ENCODE assay signal across 25 cellular contexts in the genomic region with DNA sequence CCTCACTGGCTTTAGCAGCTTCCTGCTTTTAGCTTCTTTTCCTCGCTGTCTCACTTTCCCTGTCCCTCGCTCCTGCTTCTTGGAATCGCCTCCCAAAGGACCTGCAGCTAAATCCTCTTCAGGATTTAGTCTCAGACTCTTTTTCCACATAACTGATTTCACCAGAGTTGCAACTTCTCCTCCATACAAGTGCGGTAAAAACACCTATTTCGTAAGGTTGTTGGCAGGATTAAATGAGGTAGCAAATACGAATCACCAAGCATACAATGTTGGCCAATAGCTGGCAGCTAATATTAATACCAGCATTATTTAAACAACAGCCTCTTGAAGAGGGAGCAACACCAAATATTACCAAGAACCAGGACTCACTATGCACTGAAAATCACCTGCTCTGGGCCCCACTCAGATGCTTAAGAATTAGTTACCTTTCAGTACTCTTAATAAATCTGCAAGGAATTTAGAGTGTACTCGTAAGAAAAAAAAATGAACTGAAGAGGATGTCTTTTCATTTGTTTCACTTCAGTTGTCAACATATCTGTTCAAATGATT.
DNase-seq lines count a peak whose midpoint lies in the region; ATAC-seq, FAIRE-seq and TF ChIP-seq lines count a peak whose summit lies in the region.
"Had no signal": no experiment of that assay in that cellular context is flagged by ENCODE, and none has a peak within 500 bp of the region (broad histone marks: within the 10 kb centered on the region; RNA-seq: fewer than 3 reads in every experiment).

No MANE protein-coding gene starts in this region.

- no peak for TF ChIP-seq CTCF in HepG2 (CRISPR knock-in tag; IDR thresholded peaks at IDR 0.05)
- TF ChIP-seq CTCF in right lobe of liver (IDR thresholded peaks at IDR 0.05), result no peak

- H3K27me3 ChIP-seq in HepG2 (ENCODE audit: control insufficient read depth in 1 of 2, insufficient read depth in 2 of 2, low read length in 2 of 2) (no peaks in the 10 kb centered on the region), right lobe of liver (no peaks in the 10 kb centered on the region), mesenchymal stem cell (ENCODE audit: control insufficient read depth in 1 of 2, insufficient read depth in 1 of 2, low read length in 2 of 2) (no peaks in the 10 kb centered on the region)
- H3K27me3 ChIP-seq: BE2C, gastroesophageal sphincter, SJCRH30 had no signal

- H3K4me1 ChIP-seq in HepG2 (ENCODE audit: insufficient read depth, low read length) (peaks cover 12% of the 10 kb centered on the region), right lobe of liver (peaks cover 0 to 9% (median 0%) of the 10 kb centered on the region in 4 donors), mesenchymal stem cell (ENCODE audit: control insufficient read depth, insufficient read depth, low read depth, low read length) (peaks cover 5% of the 10 kb centered on the region)
- H3K4me1 ChIP-seq: BE2C, SJCRH30 had no signal

- no peak overlapping the region for H2BK12ac ChIP-seq in mesenchymal stem cell (ENCODE audit: low read length in 2 of 2)

- no peaks in the 10 kb centered on the region for H3K36me3 ChIP-seq in HepG2 (replicated peaks in 1 of 2; ENCODE audit: control insufficient read depth in 1 of 2, insufficient read depth in 2 of 2, low read length in 2 of 2)
- H3K36me3 ChIP-seq in right lobe of liver, result no peaks in the 10 kb centered on the region
- H3K36me3 ChIP-seq in mesenchymal stem cell (ENCODE audit: control insufficient read depth in 1 of 2, insufficient read depth in 2 of 2, low read depth in 1 of 2, low read length in 2 of 2), result peaks cover 0 to 9% of the 10 kb centered on the region in 2 experiments
- H3K36me3 ChIP-seq: BE2C, gastroesophageal sphincter, SJCRH30 had no signal

- H2BK5ac ChIP-seq in mesenchymal stem cell (ENCODE audit: low read depth, low read length, poor library complexity, severe bottlenecking), result no peak overlapping the region

- no peaks in the 10 kb centered on the region for H4K20me1 ChIP-seq in HepG2 (ENCODE audit: insufficient read depth, low read length)

- no peak overlapping the region for H3K14ac ChIP-seq in mesenchymal stem cell (ENCODE audit: low read length in 2 of 2)

- no peak overlapping the region for H4K8ac ChIP-seq in mesenchymal stem cell (ENCODE audit: low read length)

- TF ChIP-seq EP300 in HepG2 (IDR thresholded peaks at IDR 0.05; ENCODE audit: low read depth in 2 of 2, low read length in 2 of 2) (no peak), HepG2 (CRISPR knock-in tag; IDR thresholded peaks at IDR 0.05; ENCODE audit: borderline replicate concordance) (no peak)

- H3K4ac ChIP-seq in mesenchymal stem cell (ENCODE audit: low read depth in 1 of 2, low read length in 2 of 2), result no peak overlapping the region

- H2BK120ac ChIP-seq in mesenchymal stem cell (ENCODE audit: low read depth, low read length), result no peak overlapping the region

- H3K18ac ChIP-seq in mesenchymal stem cell (ENCODE audit: low read depth in 1 of 2, low read length in 2 of 2), result no peak overlapping the region

- no peak overlapping the region for H3K27ac ChIP-seq in HepG2 (ENCODE audit: extremely low read length, insufficient read depth, low read length)
- no peak overlapping the region for H3K27ac ChIP-seq in right lobe of liver
- no peak overlapping the region for H3K27ac ChIP-seq in mesenchymal stem cell (ENCODE audit: low read length, poor library complexity, severe bottlenecking)
- H3K27ac ChIP-seq: epithelial cell of prostate, gastroesophageal sphincter, SJCRH30 had no signal

- POLR2A ChIA-PET in HepG2 (lab: Yijun Ruan, JAX), result no interaction called here

- H3K23ac ChIP-seq in mesenchymal stem cell (ENCODE audit: low read length in 2 of 2), result no peak overlapping the region

- no TSS peak for BruUV-seq in HepG2 (replicated peaks; lab: Mats Ljungman, UMichigan)

- CTCF ChIA-PET in HepG2 (lab: Yijun Ruan, JAX; ENCODE audit: low intra/inter-chr PET ratio, low total read pairs), result no interaction called here

- no peak overlapping the region for H3K4me2 ChIP-seq in HepG2 (ENCODE audit: low read depth, low read length)
- no peak overlapping the region for H3K4me2 ChIP-seq in mesenchymal stem cell (ENCODE audit: low read length, poor library complexity, severe bottlenecking)

- FAIRE-seq in HepG2 (lab: Jason Lieb, UNC), result no peak
- FAIRE-seq: islet of Langerhans had no signal

- no peaks in the 10 kb centered on the region for H3K79me2 ChIP-seq in HepG2 (ENCODE audit: insufficient read depth, low read length)

- H3K9ac ChIP-seq in HepG2 (ENCODE audit: insufficient read depth, low read depth, low read length), result no peak overlapping the region
- H3K9ac ChIP-seq in mesenchymal stem cell (ENCODE audit: low read length), result no peak overlapping the region

- no peak overlapping the region for H2AFZ ChIP-seq in HepG2 (ENCODE audit: low read length)
- no peak overlapping the region for H2AFZ ChIP-seq in mesenchymal stem cell (ENCODE audit: low read depth, low read length)

- H3K79me1 ChIP-seq in mesenchymal stem cell (replicated peaks; ENCODE audit: low read length, poor library complexity, severe bottlenecking), result peaks cover 27% of the 10 kb centered on the region

- ATAC-seq in HepG2, result no peak
- no peak for ATAC-seq in right lobe of liver
- no peak for ATAC-seq in HG03565 (IDR thresholded peaks at IDR 0.05; ENCODE audit: unreplicated experiment)
- ATAC-seq: gastroesophageal sphincter, Panc1, sciatic nerve had no signal

- H3K9me3 ChIP-seq in HepG2 (ENCODE audit: low read length) (no peaks in the 10 kb centered on the region), right lobe of liver (no peaks in the 10 kb centered on the region), mesenchymal stem cell (ENCODE audit: control insufficient read depth, low read length) (no peaks in the 10 kb centered on the region)
- H3K9me3 ChIP-seq: BE2C, gastroesophageal sphincter, SJCRH30 had no signal

- no peak overlapping the region for H2BK15ac ChIP-seq in mesenchymal stem cell (ENCODE audit: low read depth, poor library complexity, severe bottlenecking)

- TF ChIP-seq RAD21 in HepG2 (CRISPR knock-in tag; IDR thresholded peaks at IDR 0.05), result no peak

- TF ChIP-seq POLR2A in HepG2 (IDR thresholded peaks at IDR 0.05; ENCODE audit: insufficient read depth in 1 of 2, low read depth in 2 of 2, low read length in 2 of 2) (no peak), right lobe of liver (IDR thresholded peaks at IDR 0.05) (no peak)

- intact Hi-C loops in HepG2 (cut with micrococcal nuclease; ENCODE audit: unreplicated experiment), result no loop called here
- intact Hi-C loops in right lobe of liver (cut with DNase I), result no loop called here

- H3K4me3 ChIP-seq in HepG2 (replicated peaks in 1 of 3; ENCODE audit: insufficient read depth in 1 of 3, low read depth in 2 of 3, low read length in 3 of 3) (no peak overlapping the region), right lobe of liver (no peak overlapping the region), mesenchymal stem cell (ENCODE audit: insufficient read depth in 1 of 2, low read depth in 1 of 2, low read length in 2 of 2) (no peak overlapping the region)
- H3K4me3 ChIP-seq: gastroesophageal sphincter, SJCRH30 had no signal

- 89% methylated on average over 7 of the region's 7 CpGs for WGBS in HepG2 (ENCODE audit: low lambda C conversion rate)
- 72% methylated on average over 7 of the region's 7 CpGs for WGBS in right lobe of liver (ENCODE audit: insufficient coverage, low coverage, low lambda C conversion rate, missing lambda C conversion rate)
- 96% methylated on average over 7 of the region's 7 CpGs for WGBS in mesenchymal stem cell

- H2AK5ac ChIP-seq in mesenchymal stem cell (ENCODE audit: low read length, severe bottlenecking), result peak overlapping the region; percentile 66

- in situ Hi-C loops in HepG2 (cut with HindIII; ENCODE audit: extremely low pct_ligation_motif_present, low pct_unique_long_range_greater_than_20kb), result no loop called here

- H4K91ac ChIP-seq in mesenchymal stem cell (ENCODE audit: low read length), result no peak overlapping the region

- DNase-seq in HepG2 (ENCODE audit: low spot score) (no peak), right lobe of liver (no peak), fibroblast of gingiva (ENCODE audit: low read depth) (peak; percentile 32), mesenchymal stem cell (no peak), NCI-H1436 (lab: John Stamatoyannopoulos, UW) (no peak), NCI-H2196 (lab: John Stamatoyannopoulos, UW; ENCODE audit: unreplicated experiment) (no peak)
- no peak for DNase-seq in stimulated activated CD4-positive, alpha-beta T cell treated with anti-CD3 and anti-CD28 coated beads, Interleukin-12 subunit alpha, Interleukin-12 subunit beta, amount 100 ng/mL, for 4 hours
- DNase-seq: activated CD4-positive, alpha-beta T cell treated with anti-CD3 and anti-CD28 coated beads for 1 hour; activated gamma-delta T cell; activated T-cell treated with anti-CD3 and anti-CD28 coated beads, Interleukin-2, amount 50 U/mL, for 1 hour; BE2C; cerebellar nuclear complex; DND-41; H9; NCI-H1105 treated with DMSO at 0.1 percent for 48 hours; NCI-H2081 treated with DMSO at 0.1 percent for 48 hours; NCI-H526; posterior cingulate gyrus; SJCRH30 had no signal

TF ChIP-seq in HepG2, 621 proteins besides CTCF, POLR2A, EP300 and RAD21:
- TF ChIP-seq ZBTB38 (CRISPR knock-in tag; IDR thresholded peaks at IDR 0.05) (no peak), CEBPB (IDR thresholded peaks at IDR 0.05; ENCODE audit: borderline replicate concordance, low read depth, low read length) (peak; percentile 38; the same call in 1 of the 2 replicates)
